In genomic region chr22:26680485-26680884, GRCh38 we compare ENCODE assay signal across 2 cellular contexts.
TF ChIP-seq lines count a peak whose summit lies in the region.

No MANE protein-coding gene starts in this region.

TF ChIP-seq in WTC11, 78 proteins besides CTCF, POLR2A, EP300 and RAD21:
- TF ChIP-seq, protein P1, sequence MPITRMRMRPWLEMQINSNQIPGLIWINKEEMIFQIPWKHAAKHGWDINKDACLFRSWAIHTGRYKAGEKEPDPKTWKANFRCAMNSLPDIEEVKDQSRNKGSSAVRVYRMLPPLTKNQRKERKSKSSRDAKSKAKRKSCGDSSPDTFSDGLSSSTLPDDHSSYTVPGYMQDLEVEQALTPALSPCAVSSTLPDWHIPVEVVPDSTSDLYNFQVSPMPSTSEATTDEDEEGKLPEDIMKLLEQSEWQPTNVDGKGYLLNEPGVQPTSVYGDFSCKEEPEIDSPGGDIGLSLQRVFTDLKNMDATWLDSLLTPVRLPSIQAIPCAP (CRISPR knock-in tag; IDR thresholded peaks at IDR 0.05), result no peak

TF ChIP-seq in H1, 55 proteins besides CTCF, POLR2A, EP300 and RAD21:
- TF ChIP-seq RNF2 (IDR thresholded peaks at IDR 0.05; ENCODE audit: borderline replicate concordance, low read depth, low read length, missing control alignments, poor library complexity, severe bottlenecking), result no peak
- no peak for TF ChIP-seq HDAC2 (IDR thresholded peaks at IDR 0.05; ENCODE audit: borderline replicate concordance in 1 of 2, low read depth in 2 of 2, low read length in 2 of 2)
- no peak for TF ChIP-seq POLR2AphosphoS5 (IDR thresholded peaks at IDR 0.05; ENCODE audit: low read depth, low read length)
- no peak for TF ChIP-seq RBBP5 (IDR thresholded peaks at IDR 0.05; ENCODE audit: borderline replicate concordance, low read depth, low read length)
- TF ChIP-seq, protein P2, sequence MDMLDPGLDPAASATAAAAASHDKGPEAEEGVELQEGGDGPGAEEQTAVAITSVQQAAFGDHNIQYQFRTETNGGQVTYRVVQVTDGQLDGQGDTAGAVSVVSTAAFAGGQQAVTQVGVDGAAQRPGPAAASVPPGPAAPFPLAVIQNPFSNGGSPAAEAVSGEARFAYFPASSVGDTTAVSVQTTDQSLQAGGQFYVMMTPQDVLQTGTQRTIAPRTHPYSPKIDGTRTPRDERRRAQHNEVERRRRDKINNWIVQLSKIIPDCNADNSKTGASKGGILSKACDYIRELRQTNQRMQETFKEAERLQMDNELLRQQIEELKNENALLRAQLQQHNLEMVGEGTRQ (IDR thresholded peaks at IDR 0.05; ENCODE audit: low read length), result no peak
